In the genomic region with DNA sequence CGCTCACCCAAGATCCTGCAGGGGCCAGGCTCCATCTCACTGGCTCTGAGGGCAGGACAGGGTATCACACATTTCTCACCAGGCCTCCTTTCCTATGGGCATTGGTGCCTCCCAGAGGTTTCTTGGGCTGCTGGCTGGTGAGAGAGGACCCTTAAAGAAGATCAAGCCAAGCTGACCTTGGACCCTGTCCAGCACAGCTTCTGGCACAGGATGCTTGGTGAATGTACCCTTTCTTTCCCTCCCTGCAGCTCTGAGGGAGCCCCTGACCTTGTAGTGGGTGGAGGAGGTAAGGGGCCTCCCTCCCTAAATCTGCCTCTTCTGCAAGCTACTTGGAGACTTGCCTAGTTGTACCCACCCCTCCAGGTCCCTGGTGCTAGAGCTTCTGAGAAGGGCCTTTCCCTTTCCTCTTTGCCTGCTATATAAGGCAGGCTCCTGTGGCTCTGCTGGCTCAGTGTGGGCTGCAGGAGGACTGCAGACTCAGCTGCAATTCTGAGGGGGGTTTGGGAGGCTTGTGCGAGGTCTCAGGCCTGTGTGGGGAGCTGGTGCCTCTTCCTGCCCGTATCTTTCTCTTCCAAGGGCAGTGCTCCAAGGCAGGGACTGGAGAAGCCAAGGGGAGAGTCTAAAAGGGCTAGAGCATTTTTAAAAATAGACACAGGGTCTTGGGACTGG, we compare ENCODE assay signal across 9 cellular contexts. TPM values are rescaled to one million over a fixed set of nuclear protein-coding genes. Genes with fewer than 3 reads are reported as not detected.
DNase-seq lines count a peak whose midpoint lies in the region; ATAC-seq, FAIRE-seq and TF ChIP-seq lines count a peak whose summit lies in the region.
"Had no signal": no experiment of that assay in that cellular context is flagged by ENCODE, and none has a peak within 500 bp of the region (broad histone marks: within the 10 kb centered on the region; RNA-seq: fewer than 3 reads in every experiment).

No MANE protein-coding gene starts in this region.

- no peak for FAIRE-seq in small intestine (lab: Jason Lieb, UNC)

- H3K36me3 Mint-ChIP-seq in activated CD8-positive, alpha-beta T cell treated with anti-CD3 and anti-CD28 coated beads for 36 hours (ENCODE audit: low read depth): no peaks in the 10 kb centered on the region
- no peaks in the 10 kb centered on the region for H3K36me3 Mint-ChIP-seq in stimulated activated effector memory CD8-positive, alpha-beta T cell treated with anti-CD3 and anti-CD28 coated beads, Interleukin-12 subunit alpha, Interleukin-12 subunit beta, amount 100 ng/mL, for 72 hours

- DNase-seq in HT1080 (ENCODE audit: low read depth) (peak; percentile 75), cardiac septum (ENCODE audit: low spot score) (peak; percentile 72), small intestine (no peak), cerebellum (ENCODE audit: low spot score) (no peak), NCI-H2227 treated with DMSO at 0.1 percent for 48 hours (lab: John Stamatoyannopoulos, UW) (no peak)
- DNase-seq in activated CD8-positive, alpha-beta T cell treated with anti-CD3 and anti-CD28 coated beads for 36 hours: peak; percentile 57
- no peak for DNase-seq in stimulated activated effector memory CD8-positive, alpha-beta T cell treated with anti-CD3 and anti-CD28 coated beads, Interleukin-12 subunit alpha, Interleukin-12 subunit beta, amount 100 ng/mL, for 72 hours (ENCODE audit: low spot score in 2 of 2)

- no peak overlapping the region for H3K4me3 ChIP-seq in small intestine (ENCODE audit: low read depth in 1 of 2, low read length in 2 of 2)

- no peaks in the 10 kb centered on the region for H3K27me3 ChIP-seq in small intestine (ENCODE audit: control insufficient read depth in 2 of 2, insufficient read depth in 2 of 2, low read length in 2 of 2)

- CTCF ChIA-PET in activated CD8-positive, alpha-beta T cell treated with anti-CD3 and anti-CD28 coated beads for 36 hours (lab: Charles Lee): interaction anchor here (1.0 to 1.5 kb wide), 4 partner anchors 13 to 82 kb away, joined by 3 to 4 read pairs (median 4); partner anchors contain the start of genes ARL3 and SFXN2

- 48 to 65% (median 59%) methylated on average over 3 of the region's 3 CpGs for WGBS in small intestine, 3 donors

- no peaks in the 10 kb centered on the region for H3K9me3 ChIP-seq in small intestine (ENCODE audit: control insufficient read depth, low read depth)

- peaks cover 43% of the 10 kb centered on the region for H3K4me1 Mint-ChIP-seq in activated CD8-positive, alpha-beta T cell treated with anti-CD3 and anti-CD28 coated beads for 36 hours (ENCODE audit: low read depth)
- peaks cover 43% of the 10 kb centered on the region for H3K4me1 Mint-ChIP-seq in stimulated activated effector memory CD8-positive, alpha-beta T cell treated with anti-CD3 and anti-CD28 coated beads, Interleukin-12 subunit alpha, Interleukin-12 subunit beta, amount 100 ng/mL, for 72 hours

- no peaks in the 10 kb centered on the region for H3K36me3 ChIP-seq in small intestine (ENCODE audit: control insufficient read depth in 2 of 2, insufficient read depth in 2 of 2, low read length in 2 of 2)

- peak; percentile 60 for ATAC-seq in activated CD8-positive, alpha-beta T cell treated with anti-CD3 and anti-CD28 coated beads for 36 hours
- ATAC-seq in stimulated activated effector memory CD8-positive, alpha-beta T cell treated with anti-CD3 and anti-CD28 coated beads, Interleukin-12 subunit alpha, Interleukin-12 subunit beta, amount 100 ng/mL, for 72 hours: peak; percentile 36
- no peak for ATAC-seq in GM21515 (IDR thresholded peaks at IDR 0.05; ENCODE audit: unreplicated experiment)

- intact Hi-C loops in activated CD8-positive, alpha-beta T cell treated with anti-CD3 and anti-CD28 coated beads for 36 hours (cut with micrococcal nuclease): no loop called here
- intact Hi-C loops in cardiac septum (cut with DNase I): no loop called here

- TF ChIP-seq CTCF in activated CD8-positive, alpha-beta T cell treated with anti-CD3 and anti-CD28 coated beads for 36 hours (IDR thresholded peaks at IDR 0.05): no peak

- no peaks in the 10 kb centered on the region for H3K27me3 Mint-ChIP-seq in activated CD8-positive, alpha-beta T cell treated with anti-CD3 and anti-CD28 coated beads for 36 hours
- H3K27me3 Mint-ChIP-seq: IgD-negative memory B cell had no signal

- H3K4me3 Mint-ChIP-seq in activated CD8-positive, alpha-beta T cell treated with anti-CD3 and anti-CD28 coated beads for 36 hours: peak overlapping the region; percentile 31
- H3K4me3 Mint-ChIP-seq in stimulated activated effector memory CD8-positive, alpha-beta T cell treated with anti-CD3 and anti-CD28 coated beads, Interleukin-12 subunit alpha, Interleukin-12 subunit beta, amount 100 ng/mL, for 72 hours: peak overlapping the region; percentile 44

- H3K9me3 Mint-ChIP-seq in activated CD8-positive, alpha-beta T cell treated with anti-CD3 and anti-CD28 coated beads for 36 hours: no peaks in the 10 kb centered on the region
- H3K9me3 Mint-ChIP-seq in stimulated activated effector memory CD8-positive, alpha-beta T cell treated with anti-CD3 and anti-CD28 coated beads, Interleukin-12 subunit alpha, Interleukin-12 subunit beta, amount 100 ng/mL, for 72 hours: no peaks in the 10 kb centered on the region
- H3K9me3 Mint-ChIP-seq: IgD-negative memory B cell had no signal

- peaks cover 0 to 7% of the 10 kb centered on the region in 2 donors for H3K4me1 ChIP-seq in small intestine (ENCODE audit: control insufficient read depth in 2 of 2, insufficient read depth in 1 of 2, low read depth in 1 of 2, low read length in 1 of 2)

- POLR2A ChIA-PET in activated CD8-positive, alpha-beta T cell treated with anti-CD3 and anti-CD28 coated beads for 36 hours (lab: Charles Lee): interaction anchor here (0.8 to 1.3 kb wide), 3 partner anchors 9 to 26 kb away, joined by 3 to 4 read pairs (median 3); no protein-coding TSS in a partner anchor

- H3K27ac Mint-ChIP-seq in activated CD8-positive, alpha-beta T cell treated with anti-CD3 and anti-CD28 coated beads for 36 hours: peak overlapping the region; percentile 89
- peak overlapping the region; percentile 62 for H3K27ac Mint-ChIP-seq in stimulated activated effector memory CD8-positive, alpha-beta T cell treated with anti-CD3 and anti-CD28 coated beads, Interleukin-12 subunit alpha, Interleukin-12 subunit beta, amount 100 ng/mL, for 72 hours

- H3K27ac ChIP-seq in small intestine (ENCODE audit: low read depth in 1 of 2, low read length in 1 of 2): peak overlapping the region in 1 of 2 donors; percentile 69

RNA-seq across cellular contexts. Expression of gene TRIM8, which starts 11.8 kb away (rescaled TPM):
- total RNA-seq in HT1080 (2014; rRNA removed; shearing (Covaris generic)): 104 and 117 TPM in 2 replicates
- 188 and 198 TPM in 2 replicates for polyA plus RNA-seq in HT1080 (2015; cell fraction: cytosol; rRNA removed)
- polyA plus RNA-seq in HT1080 (2015; cell fraction: nucleus; rRNA removed): 106 and 115 TPM in 2 replicates
- total RNA-seq in activated CD8-positive, alpha-beta T cell treated with anti-CD3 and anti-CD28 coated beads for 36 hours: 10 to 100 TPM; 39.5 to 39.8 TPM
- 99.6 TPM for total RNA-seq in cardiac septum
- 10 to 100 TPM; 38.1 to 65.1 (median 39.8) TPM for polyA plus RNA-seq in small intestine
- 50.3 TPM for total RNA-seq in cerebellum

Comparison
In these comparisons a context has a peak if more than half of its experiments do, and no peak if none do; other contexts are left out.
1. DNase-seq: peak in HT1080 (single experiment), activated CD8-positive, alpha-beta T cell treated with anti-CD3 and anti-CD28 coated beads for 36 hours (single experiment) and cardiac septum (single experiment); none in stimulated activated effector memory CD8-positive, alpha-beta T cell treated with anti-CD3 and anti-CD28 coated beads, Interleukin-12 subunit alpha, Interleukin-12 subunit beta, amount 100 ng/mL, for 72 hours (0 of 2), small intestine (single experiment), cerebellum (single experiment) and NCI-H2227 treated with DMSO at 0.1 percent for 48 hours (single experiment).